18 cellular contexts compared by ENCODE assay signal in genomic region chr17:32314636-32315035, GRCh38. TPM values are rescaled to one million over a fixed set of nuclear protein-coding genes. Genes with fewer than 3 reads are reported as not detected.
"Had no signal": no experiment of that assay in that cellular context is flagged by ENCODE, and none has a peak within 500 bp of the region (broad histone marks: within the 10 kb centered on the region; RNA-seq: fewer than 3 reads in every experiment).

No MANE protein-coding gene starts in this region.

- DNase-seq: dermis blood vessel endothelial cell; foreskin keratinocyte; immature natural killer cell; left cardiac atrium; left ventricle myocardium inferior; lower lobe of right lung; mesenchymal stem cell; midbrain; occipital lobe; pancreas; right cardiac atrium; small intestine; stimulated activated CD4-positive, alpha-beta T cell treated with anti-CD3 and anti-CD28 coated beads, Interleukin-12 subunit alpha, Interleukin-12 subunit beta, amount 100 ng/mL, for 4 hours; stimulated activated naive CD4-positive, alpha-beta T cell treated with Interleukin-2 at 50 U/mL for 16 hours; upper lobe of left lung; uterus had no signal

- ATAC-seq: foreskin keratinocyte; left cardiac atrium; lower lobe of right lung; natural killer cell treated with Interleukin-12 subunit alpha and Interleukin-12 subunit beta and Interleukin-15 and Interleukin-18, amount 100 ng/mL, for 72 hours; pancreas; right cardiac atrium had no signal

RNA-seq across cellular contexts. Expression of gene RHBDL3, which starts 49.0 kb away (rescaled TPM):
- total RNA-seq: dermis blood vessel endothelial cell, epithelial cell of proximal tubule, foreskin keratinocyte had no signal
